Comparison of ENCODE assay signal across 16 cellular contexts in the genomic region with DNA sequence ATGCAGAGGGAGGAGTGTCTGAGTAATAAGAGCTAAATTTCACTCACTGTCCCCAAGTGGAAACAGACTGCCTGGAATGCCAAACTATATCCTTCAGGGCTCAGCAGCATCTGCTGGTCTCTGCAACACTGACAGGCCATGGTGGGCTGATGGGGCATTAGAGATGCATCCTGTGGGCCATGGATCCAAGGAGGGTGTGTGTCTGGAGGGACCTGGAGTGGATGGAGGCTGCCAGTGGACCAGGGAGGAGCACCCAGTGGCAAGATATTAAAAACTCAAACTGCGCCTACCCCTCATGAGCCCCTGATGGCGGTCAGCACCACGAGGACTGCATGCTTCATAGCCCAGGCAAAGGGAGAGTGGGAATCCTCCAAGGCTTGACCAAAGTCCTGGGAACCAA. TPM values are rescaled to one million over a fixed set of nuclear protein-coding genes. Genes with fewer than 3 reads are reported as not detected.
DNase-seq lines count a peak whose midpoint lies in the region; ATAC-seq and TF ChIP-seq lines count a peak whose summit lies in the region.
"Had no signal": no experiment of that assay in that cellular context is flagged by ENCODE, and none has a peak within 500 bp of the region (broad histone marks: within the 10 kb centered on the region; RNA-seq: fewer than 3 reads in every experiment).

No MANE protein-coding gene starts in this region.

- H2BK120ac ChIP-seq in neuronal stem cell (ENCODE audit: low read depth, low read length) = no peak overlapping the region

- no peak overlapping the region for H2AFZ ChIP-seq in neuronal stem cell (ENCODE audit: low read length)

- H3K18ac ChIP-seq in neuronal stem cell (ENCODE audit: low read length) = no peak overlapping the region

- intact Hi-C loops in esophagus muscularis mucosa (cut with DNase I) = loop anchor here (10.0 kb wide), 1 partner anchor 357 kb away; no protein-coding TSS in a partner anchor

- no CpG with 5 or more reads among the region's 3 CpGs for WGBS in neuronal stem cell (ENCODE audit: extremely low coverage in 2 of 2, insufficient read length in 2 of 2, insufficient replicate concordance in 1 of 2), 2 donors
- WGBS in suprapubic skin = 95% methylated on average over 3 of the region's 3 CpGs
- 100% methylated on average over 2 of the region's 3 CpGs for WGBS in esophagus muscularis mucosa

- H2BK5ac ChIP-seq in neuronal stem cell (ENCODE audit: low read length) = no peak overlapping the region

- no peak overlapping the region for H3K27ac ChIP-seq in neuronal stem cell (replicated peaks; ENCODE audit: low read length)
- H3K27ac ChIP-seq in suprapubic skin = no peak overlapping the region
- H3K27ac ChIP-seq in esophagus muscularis mucosa (replicated peaks in 1 of 4) = no peak overlapping the region
- H3K27ac ChIP-seq: BLaER1 treated with 17β-estradiol and CSF1 and Interleukin-3, amounts not matched to agents 10 nM and 100 nM had no signal

- H3K36me3 ChIP-seq in neuronal stem cell (replicated peaks in 1 of 2; ENCODE audit: control insufficient read depth in 2 of 2, insufficient read depth in 2 of 2, low read length in 2 of 2) (peaks cover 0 to 2% of the 10 kb centered on the region in 2 donors), suprapubic skin (no peaks in the 10 kb centered on the region), esophagus muscularis mucosa (no peaks in the 10 kb centered on the region)
- H3K36me3 ChIP-seq: BLaER1 treated with 17β-estradiol and CSF1 and Interleukin-3, amounts not matched to agents 10 nM and 100 nM had no signal

- ATAC-seq in WTC11 = no peak
- ATAC-seq in HG03460 (IDR thresholded peaks at IDR 0.05; ENCODE audit: unreplicated experiment) = no peak

- TF ChIP-seq CTCF in WTC11 (IDR thresholded peaks at IDR 0.05) (no peak), suprapubic skin (IDR thresholded peaks at IDR 0.05) (no peak), esophagus muscularis mucosa (IDR thresholded peaks at IDR 0.05) (no peak)

- H3K27me3 Mint-ChIP-seq in WTC11 (ENCODE audit: low read depth) = peaks cover 91% of the 10 kb centered on the region

- DNase-seq in NCI-H82 (lab: John Stamatoyannopoulos, UW) = peak; percentile 11
- DNase-seq in NCI-H82 treated with DMSO at 0.1 percent for 48 hours (lab: John Stamatoyannopoulos, UW; ENCODE audit: unreplicated experiment) = no peak
- DNase-seq in WTC11 (ENCODE audit: low spot score) = peak; percentile 4
- DNase-seq in neuronal stem cell (ENCODE audit: low spot score) = no peak
- peak; percentile 43 to 46 for DNase-seq in suprapubic skin (ENCODE audit: low spot score in 2 of 2)
- no peak for DNase-seq in activated CD8-positive, alpha-beta memory T cell treated with anti-CD3 and anti-CD28 coated beads, Interleukin-2, amount 50 U/mL, for 4 hours
- no peak for DNase-seq in esophagus muscularis mucosa (ENCODE audit: extremely low spot score)
- DNase-seq: ACHN; CD4-positive, alpha-beta memory T cell; DND-41; GDM1; GOT3; H9 had no signal

- H3K36me3 Mint-ChIP-seq in WTC11 = no peaks in the 10 kb centered on the region
- H3K36me3 Mint-ChIP-seq: CD4-positive, alpha-beta memory T cell had no signal

- H2BK12ac ChIP-seq in neuronal stem cell (ENCODE audit: low read length) = no peak overlapping the region

- no peak overlapping the region for H3K14ac ChIP-seq in neuronal stem cell (ENCODE audit: low read length)

- H3K4me3 Mint-ChIP-seq in WTC11 = no peak overlapping the region
- H3K4me3 Mint-ChIP-seq: H9 had no signal

- H3K4me1 ChIP-seq in neuronal stem cell (ENCODE audit: control insufficient read depth in 2 of 2, insufficient read depth in 1 of 2, low read depth in 1 of 2, low read length in 2 of 2) (peaks cover 4 to 9% of the 10 kb centered on the region in 2 donors), suprapubic skin (peaks cover 6% of the 10 kb centered on the region), esophagus muscularis mucosa (peaks cover 0 to 13% (median 11%) of the 10 kb centered on the region in 4 donors)

- H3K27me3 ChIP-seq in neuronal stem cell (ENCODE audit: control insufficient read depth in 3 of 3, insufficient read depth in 3 of 3, low read depth in 1 of 3, low read length in 3 of 3) = peaks cover 14 to 86% (median 72%) of the 10 kb centered on the region in 3 experiments
- peaks cover 30% of the 10 kb centered on the region for H3K27me3 ChIP-seq in suprapubic skin
- H3K27me3 ChIP-seq in esophagus muscularis mucosa = peaks cover 0 to 59% (median 0%) of the 10 kb centered on the region in 4 donors

- POLR2A ChIA-PET in WTC11 (lab: Charles Lee) = no interaction called here

- CTCF ChIA-PET in WTC11 (lab: Charles Lee) = interaction anchor here (3.0 to 11.9 kb wide), 3 partner anchors 23 to 96 kb away, joined by 50 to 524 read pairs (median 324); no protein-coding TSS in a partner anchor

- H3K4ac ChIP-seq in neuronal stem cell (ENCODE audit: low read length) = no peak overlapping the region

- H2AK5ac ChIP-seq in neuronal stem cell (ENCODE audit: low read depth, low read length) = no peak overlapping the region

- no peak overlapping the region for H3K27ac Mint-ChIP-seq in WTC11
- H3K27ac Mint-ChIP-seq: CD4-positive, alpha-beta memory T cell; H9 had no signal

- no peak overlapping the region for H3K9ac ChIP-seq in neuronal stem cell (ENCODE audit: low read depth, low read length, poor library complexity)
- H3K9ac ChIP-seq: BLaER1 treated with 17β-estradiol and CSF1 and Interleukin-3, amounts not matched to agents 10 nM and 100 nM had no signal

- no peaks in the 10 kb centered on the region for H3K79me1 ChIP-seq in neuronal stem cell (ENCODE audit: low read depth, low read length)

- TF ChIP-seq POLR2A in suprapubic skin (IDR thresholded peaks at IDR 0.05) (no peak), esophagus muscularis mucosa (IDR thresholded peaks at IDR 0.05; ENCODE audit: low read depth) (no peak)

- peaks cover 19% of the 10 kb centered on the region for H3K4me1 Mint-ChIP-seq in WTC11

- no peak for TF ChIP-seq EP300 in suprapubic skin (IDR thresholded peaks at IDR 0.05)
- TF ChIP-seq EP300 in esophagus muscularis mucosa (IDR thresholded peaks at IDR 0.05) = no peak

- H3K23ac ChIP-seq in neuronal stem cell (ENCODE audit: low read depth, low read length, poor library complexity) = peak overlapping the region; percentile 67

- H2BK15ac ChIP-seq in neuronal stem cell (ENCODE audit: low read length) = no peak overlapping the region

- no peak overlapping the region for H4K91ac ChIP-seq in neuronal stem cell (ENCODE audit: low read depth, low read length, poor library complexity)

- no peak overlapping the region for H3K4me3 ChIP-seq in neuronal stem cell (ENCODE audit: low read length in 2 of 2)
- H3K4me3 ChIP-seq in suprapubic skin = no peak overlapping the region
- no peak overlapping the region for H3K4me3 ChIP-seq in esophagus muscularis mucosa
- H3K4me3 ChIP-seq: BLaER1 treated with 17β-estradiol and CSF1 and Interleukin-3, amounts not matched to agents 10 nM and 100 nM had no signal

- H3K4me2 ChIP-seq in neuronal stem cell (ENCODE audit: insufficient read depth, low read length, poor library complexity, severe bottlenecking) = no peak overlapping the region
- H3K4me2 ChIP-seq: BLaER1 treated with 17β-estradiol and CSF1 and Interleukin-3, amounts not matched to agents 10 nM and 100 nM had no signal

- no peak overlapping the region for H4K8ac ChIP-seq in neuronal stem cell (ENCODE audit: low read depth, low read length)

- H3K9me3 ChIP-seq in neuronal stem cell (replicated peaks in 1 of 2; ENCODE audit: control insufficient read depth in 2 of 2, insufficient read depth in 1 of 2, low read depth in 1 of 2, low read length in 2 of 2) = peaks cover 0 to 2% of the 10 kb centered on the region in 2 donors
- H3K9me3 ChIP-seq in suprapubic skin = no peaks in the 10 kb centered on the region
- H3K9me3 ChIP-seq in esophagus muscularis mucosa = no peaks in the 10 kb centered on the region
- H3K9me3 ChIP-seq: BLaER1 treated with 17β-estradiol and CSF1 and Interleukin-3, amounts not matched to agents 10 nM and 100 nM had no signal

- no peaks in the 10 kb centered on the region for H3K9me3 Mint-ChIP-seq in WTC11
- H3K9me3 Mint-ChIP-seq: CD4-positive, alpha-beta memory T cell had no signal

TF ChIP-seq in WTC11, 78 proteins besides CTCF, POLR2A, EP300 and RAD21 (continues in another document):
- TF ChIP-seq, protein P1, sequence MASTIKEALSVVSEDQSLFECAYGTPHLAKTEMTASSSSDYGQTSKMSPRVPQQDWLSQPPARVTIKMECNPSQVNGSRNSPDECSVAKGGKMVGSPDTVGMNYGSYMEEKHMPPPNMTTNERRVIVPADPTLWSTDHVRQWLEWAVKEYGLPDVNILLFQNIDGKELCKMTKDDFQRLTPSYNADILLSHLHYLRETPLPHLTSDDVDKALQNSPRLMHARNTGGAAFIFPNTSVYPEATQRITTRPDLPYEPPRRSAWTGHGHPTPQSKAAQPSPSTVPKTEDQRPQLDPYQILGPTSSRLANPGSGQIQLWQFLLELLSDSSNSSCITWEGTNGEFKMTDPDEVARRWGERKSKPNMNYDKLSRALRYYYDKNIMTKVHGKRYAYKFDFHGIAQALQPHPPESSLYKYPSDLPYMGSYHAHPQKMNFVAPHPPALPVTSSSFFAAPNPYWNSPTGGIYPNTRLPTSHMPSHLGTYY (CRISPR knock-in tag; IDR thresholded peaks at IDR 0.05) = no peak
- TF ChIP-seq GTF2I (CRISPR knock-in tag; conservative IDR thresholded peaks at IDR 0.05) = no peak
- TF ChIP-seq, protein P2, sequence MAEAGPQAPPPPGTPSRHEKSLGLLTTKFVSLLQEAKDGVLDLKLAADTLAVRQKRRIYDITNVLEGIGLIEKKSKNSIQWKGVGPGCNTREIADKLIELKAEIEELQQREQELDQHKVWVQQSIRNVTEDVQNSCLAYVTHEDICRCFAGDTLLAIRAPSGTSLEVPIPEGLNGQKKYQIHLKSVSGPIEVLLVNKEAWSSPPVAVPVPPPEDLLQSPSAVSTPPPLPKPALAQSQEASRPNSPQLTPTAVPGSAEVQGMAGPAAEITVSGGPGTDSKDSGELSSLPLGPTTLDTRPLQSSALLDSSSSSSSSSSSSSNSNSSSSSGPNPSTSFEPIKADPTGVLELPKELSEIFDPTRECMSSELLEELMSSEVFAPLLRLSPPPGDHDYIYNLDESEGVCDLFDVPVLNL (CRISPR knock-in tag; IDR thresholded peaks at IDR 0.05; ENCODE audit: borderline replicate concordance, low read depth) = no peak
- TF ChIP-seq CREM (CRISPR knock-in tag; IDR thresholded peaks at IDR 0.05) = no peak

RNA-seq across cellular contexts. Expression of a gene that starts 15.9 kb away (rescaled TPM):
- total RNA-seq in WTC11 (2021) (not detected in 3 replicates), suprapubic skin (under 1 TPM in 1 of 4 donors, not detected in 3; 0.08 TPM), esophagus muscularis mucosa (not detected)
- polyA plus RNA-seq in neuronal stem cell (2013, experiment 1 of 2) = not detected
- not detected for polyA plus RNA-seq in neuronal stem cell (2013, experiment 2 of 2)
- total RNA-seq: A172, H9 had no signal
- polyA plus RNA-seq: CD4-positive, alpha-beta memory T cell had no signal

RNA-seq across cellular contexts. Expression of a gene that starts 20.9 kb away (rescaled TPM):
- total RNA-seq in WTC11 (2021) (not detected in 3 replicates), suprapubic skin (not detected), esophagus muscularis mucosa (under 1 TPM in 1 of 4 donors, not detected in 3; 0.26 TPM)
- not detected for polyA plus RNA-seq in neuronal stem cell (2013, experiment 1 of 2)
- not detected for polyA plus RNA-seq in neuronal stem cell (2013, experiment 2 of 2)
- total RNA-seq: A172; CD4-positive, alpha-beta memory T cell; H9 had no signal
- polyA plus RNA-seq: CD4-positive, alpha-beta memory T cell had no signal

Comparison
In these comparisons a context has a peak if more than half of its experiments do, and no peak if none do; other contexts are left out.
1. DNase-seq: peak in NCI-H82 (single experiment), WTC11 (single experiment) and suprapubic skin (2 of 2); none in NCI-H82 treated with DMSO at 0.1 percent for 48 hours (single experiment), neuronal stem cell (single experiment), activated CD8-positive, alpha-beta memory T cell treated with anti-CD3 and anti-CD28 coated beads, Interleukin-2, amount 50 U/mL, for 4 hours (single experiment) and esophagus muscularis mucosa (single experiment).